In genomic region chr17:77377836-77378235, GRCh38 we compare ENCODE assay signal across 11 cellular contexts.
DNase-seq lines count a peak whose midpoint lies in the region; ATAC-seq, FAIRE-seq and TF ChIP-seq lines count a peak whose summit lies in the region.
"Had no signal": no experiment of that assay in that cellular context is flagged by ENCODE, and none has a peak within 500 bp of the region (broad histone marks: within the 10 kb centered on the region; RNA-seq: fewer than 3 reads in every experiment).

No MANE protein-coding gene starts in this region.

- H3K36me3 Mint-ChIP-seq in GM23338 (ENCODE audit: low read depth), result no peaks in the 10 kb centered on the region
- peaks cover 26% of the 10 kb centered on the region for H3K36me3 Mint-ChIP-seq in effector memory CD8-positive, alpha-beta T cell (ENCODE audit: insufficient read depth)

- no peaks in the 10 kb centered on the region for H3K36me3 ChIP-seq in BE2C
- H3K36me3 ChIP-seq in GM23338 (ENCODE audit: insufficient read depth), result no peaks in the 10 kb centered on the region
- H3K36me3 ChIP-seq in osteoblast (ENCODE audit: insufficient read depth, low read length), result no peaks in the 10 kb centered on the region

- H3K9me3 ChIP-seq in BE2C (no peaks in the 10 kb centered on the region), osteoblast (ENCODE audit: low read depth, low read length) (no peaks in the 10 kb centered on the region)

- peaks cover 63% of the 10 kb centered on the region for H3K4me1 ChIP-seq in BE2C
- peaks cover 60% of the 10 kb centered on the region for H3K4me1 ChIP-seq in GM23338 (ENCODE audit: insufficient read depth)
- H3K4me1 ChIP-seq in osteoblast (ENCODE audit: insufficient read depth, low read length), result peaks cover 56% of the 10 kb centered on the region

- peak overlapping the region; percentile 65; the same call in 1 of the 2 replicates for H3K27ac Mint-ChIP-seq in GM23338
- H3K27ac Mint-ChIP-seq in effector memory CD8-positive, alpha-beta T cell, result peak overlapping the region; percentile 54 to 74

- no peak for TF ChIP-seq CTCF in BE2C (IDR thresholded peaks at IDR 0.05; ENCODE audit: low read depth, low read length)
- TF ChIP-seq CTCF in GM23338 (conservative IDR thresholded peaks at IDR 0.05; ENCODE audit: low read depth in 2 of 2), result no peak
- no peak for TF ChIP-seq CTCF in osteoblast (IDR thresholded peaks at IDR 0.05; ENCODE audit: extremely low read depth, low read depth, low read length)

- H2AFZ ChIP-seq in GM23338 (no peak overlapping the region), osteoblast (ENCODE audit: low read length) (no peak overlapping the region)

- no peak for FAIRE-seq in H54 (lab: Jason Lieb, UNC)

- H3K4me3 ChIP-seq in BE2C (ENCODE audit: low read depth, low read length), result peak overlapping the region; percentile 97
- H3K4me3 ChIP-seq in GM23338, result no peak overlapping the region
- no peak overlapping the region for H3K4me3 ChIP-seq in osteoblast (ENCODE audit: insufficient read depth, low read length)

- H3K27ac ChIP-seq in GM23338 (ENCODE audit: low read depth) (peak overlapping the region; percentile 66; the same call in 1 of the 2 replicates), osteoblast (ENCODE audit: low read depth, low read length) (peak overlapping the region; percentile 92)

- DNase-seq in BE2C (no peak), GM23338 (ENCODE audit: low spot score) (no peak), osteoblast (ENCODE audit: insufficient read length, low spot score, missing footprints) (peak; percentile 62), AML-193 (lab: John Stamatoyannopoulos, UW) (no peak), ecto neural progenitor cell (ENCODE audit: low spot score) (no peak), superior temporal gyrus (ENCODE audit: extremely low spot score) (no peak), H54 (ENCODE audit: insufficient read length, low spot score) (no peak)
- no peak for DNase-seq in effector memory CD8-positive, alpha-beta T cell
- DNase-seq: activated CD4-positive, alpha-beta T cell treated with anti-CD3 and anti-CD28 coated beads, Interleukin-2, amount 50 U/mL, for 4 hours; effector memory CD4-positive, alpha-beta T cell; MV-4-11 had no signal

- TF ChIP-seq POLR2A in H54 (IDR thresholded peaks at IDR 0.05; ENCODE audit: low read depth, low read length), result no peak

- H3K9me2 ChIP-seq in GM23338 (ENCODE audit: insufficient read depth), result no peaks in the 10 kb centered on the region

- H3K4me1 Mint-ChIP-seq in GM23338, result peaks cover 82% of the 10 kb centered on the region
- H3K4me1 Mint-ChIP-seq in effector memory CD8-positive, alpha-beta T cell (ENCODE audit: low read depth in 2 of 2), result peaks cover 63 to 74% of the 10 kb centered on the region in 2 donors

- ATAC-seq in GM23338, result no peak
- ATAC-seq in effector memory CD8-positive, alpha-beta T cell (replicated peaks), result no peak

- peaks cover 35% of the 10 kb centered on the region for H3K27me3 Mint-ChIP-seq in GM23338 (ENCODE audit: insufficient read depth, low read depth, poor library complexity)
- H3K27me3 Mint-ChIP-seq in effector memory CD8-positive, alpha-beta T cell, result no peaks in the 10 kb centered on the region

- H3F3A ChIP-seq in GM23338 (replicated peaks; ENCODE audit: low read depth), result no peaks in the 10 kb centered on the region

- H4K20me1 ChIP-seq in GM23338 (replicated peaks; ENCODE audit: insufficient read depth) (peaks cover 36% of the 10 kb centered on the region), osteoblast (ENCODE audit: insufficient read depth, low read length) (peaks cover 85% of the 10 kb centered on the region)

- H3K9me3 Mint-ChIP-seq in GM23338, result no peaks in the 10 kb centered on the region
- no peaks in the 10 kb centered on the region for H3K9me3 Mint-ChIP-seq in effector memory CD8-positive, alpha-beta T cell

- H3K27me3 ChIP-seq in BE2C (no peaks in the 10 kb centered on the region), GM23338 (ENCODE audit: insufficient read depth) (no peaks in the 10 kb centered on the region), osteoblast (ENCODE audit: insufficient read depth, low read length) (no peaks in the 10 kb centered on the region)

- H3K4me3 Mint-ChIP-seq in GM23338, result no peak overlapping the region
- H3K4me3 Mint-ChIP-seq in effector memory CD8-positive, alpha-beta T cell, result peak overlapping the region; percentile 89 to 95

- H3K4me2 ChIP-seq in GM23338, result no peak overlapping the region
- no peak overlapping the region for H3K4me2 ChIP-seq in osteoblast (ENCODE audit: insufficient read depth, low read length)

- H3K79me2 ChIP-seq in GM23338 (replicated peaks; ENCODE audit: insufficient read depth) (peaks cover 90% of the 10 kb centered on the region), osteoblast (ENCODE audit: insufficient read depth, low read length) (peaks cover 98% of the 10 kb centered on the region)

TF ChIP-seq in GM23338, 12 proteins besides CTCF, POLR2A, EP300 and RAD21:
- no peak for TF ChIP-seq CREB1 (CRISPR knock-in tag; IDR thresholded peaks at IDR 0.05; ENCODE audit: low read depth)
- no peak for TF ChIP-seq JUNB (IDR thresholded peaks at IDR 0.05; ENCODE audit: unreplicated experiment)
- TF ChIP-seq ZNF114 (CRISPR knock-in tag; IDR thresholded peaks at IDR 0.05), result no peak
- TF ChIP-seq, protein P1, sequence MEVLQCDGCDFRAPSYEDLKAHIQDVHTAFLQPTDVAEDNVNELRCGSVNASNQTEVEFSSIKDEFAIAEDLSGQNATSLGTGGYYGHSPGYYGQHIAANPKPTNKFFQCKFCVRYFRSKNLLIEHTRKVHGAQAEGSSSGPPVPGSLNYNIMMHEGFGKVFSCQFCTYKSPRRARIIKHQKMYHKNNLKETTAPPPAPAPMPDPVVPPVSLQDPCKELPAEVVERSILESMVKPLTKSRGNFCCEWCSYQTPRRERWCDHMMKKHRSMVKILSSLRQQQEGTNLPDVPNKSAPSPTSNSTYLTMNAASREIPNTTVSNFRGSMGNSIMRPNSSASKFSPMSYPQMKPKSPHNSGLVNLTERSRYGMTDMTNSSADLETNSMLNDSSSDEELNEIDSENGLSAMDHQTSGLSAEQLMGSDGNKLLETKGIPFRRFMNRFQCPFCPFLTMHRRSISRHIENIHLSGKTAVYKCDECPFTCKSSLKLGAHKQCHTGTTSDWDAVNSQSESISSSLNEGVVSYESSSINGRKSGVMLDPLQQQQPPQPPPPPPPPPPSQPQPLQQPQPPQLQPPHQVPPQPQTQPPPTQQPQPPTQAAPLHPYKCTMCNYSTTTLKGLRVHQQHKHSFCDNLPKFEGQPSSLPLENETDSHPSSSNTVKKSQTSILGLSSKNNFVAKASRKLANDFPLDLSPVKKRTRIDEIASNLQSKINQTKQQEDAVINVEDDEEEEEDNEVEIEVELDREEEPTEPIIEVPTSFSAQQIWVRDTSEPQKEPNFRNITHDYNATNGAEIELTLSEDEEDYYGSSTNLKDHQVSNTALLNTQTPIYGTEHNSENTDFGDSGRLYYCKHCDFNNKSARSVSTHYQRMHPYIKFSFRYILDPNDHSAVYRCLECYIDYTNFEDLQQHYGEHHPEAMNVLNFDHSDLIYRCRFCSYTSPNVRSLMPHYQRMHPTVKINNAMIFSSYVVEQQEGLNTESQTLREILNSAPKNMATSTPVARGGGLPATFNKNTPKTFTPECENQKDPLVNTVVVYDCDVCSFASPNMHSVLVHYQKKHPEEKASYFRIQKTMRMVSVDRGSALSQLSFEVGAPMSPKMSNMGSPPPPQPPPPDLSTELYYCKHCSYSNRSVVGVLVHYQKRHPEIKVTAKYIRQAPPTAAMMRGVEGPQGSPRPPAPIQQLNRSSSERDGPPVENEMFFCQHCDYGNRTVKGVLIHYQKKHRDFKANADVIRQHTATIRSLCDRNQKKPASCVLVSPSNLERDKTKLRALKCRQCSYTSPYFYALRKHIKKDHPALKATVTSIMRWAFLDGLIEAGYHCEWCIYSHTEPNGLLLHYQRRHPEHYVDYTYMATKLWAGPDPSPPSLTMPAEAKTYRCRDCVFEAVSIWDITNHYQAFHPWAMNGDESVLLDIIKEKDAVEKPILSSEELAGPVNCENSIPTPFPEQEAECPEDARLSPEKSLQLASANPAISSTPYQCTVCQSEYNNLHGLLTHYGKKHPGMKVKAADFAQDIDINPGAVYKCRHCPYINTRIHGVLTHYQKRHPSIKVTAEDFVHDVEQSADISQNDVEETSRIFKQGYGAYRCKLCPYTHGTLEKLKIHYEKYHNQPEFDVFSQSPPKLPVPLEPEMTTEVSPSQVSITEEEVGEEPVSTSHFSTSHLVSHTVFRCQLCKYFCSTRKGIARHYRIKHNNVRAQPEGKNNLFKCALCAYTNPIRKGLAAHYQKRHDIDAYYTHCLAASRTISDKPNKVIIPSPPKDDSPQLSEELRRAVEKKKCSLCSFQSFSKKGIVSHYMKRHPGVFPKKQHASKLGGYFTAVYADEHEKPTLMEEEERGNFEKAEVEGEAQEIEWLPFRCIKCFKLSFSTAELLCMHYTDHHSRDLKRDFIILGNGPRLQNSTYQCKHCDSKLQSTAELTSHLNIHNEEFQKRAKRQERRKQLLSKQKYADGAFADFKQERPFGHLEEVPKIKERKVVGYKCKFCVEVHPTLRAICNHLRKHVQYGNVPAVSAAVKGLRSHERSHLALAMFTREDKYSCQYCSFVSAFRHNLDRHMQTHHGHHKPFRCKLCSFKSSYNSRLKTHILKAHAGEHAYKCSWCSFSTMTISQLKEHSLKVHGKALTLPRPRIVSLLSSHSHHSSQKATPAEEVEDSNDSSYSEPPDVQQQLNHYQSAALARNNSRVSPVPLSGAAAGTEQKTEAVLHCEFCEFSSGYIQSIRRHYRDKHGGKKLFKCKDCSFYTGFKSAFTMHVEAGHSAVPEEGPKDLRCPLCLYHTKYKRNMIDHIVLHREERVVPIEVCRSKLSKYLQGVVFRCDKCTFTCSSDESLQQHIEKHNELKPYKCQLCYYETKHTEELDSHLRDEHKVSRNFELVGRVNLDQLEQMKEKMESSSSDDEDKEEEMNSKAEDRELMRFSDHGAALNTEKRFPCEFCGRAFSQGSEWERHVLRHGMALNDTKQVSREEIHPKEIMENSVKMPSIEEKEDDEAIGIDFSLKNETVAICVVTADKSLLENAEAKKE (CRISPR knock-in tag; IDR thresholded peaks at IDR 0.05), result no peak
- TF ChIP-seq ETS1 (IDR thresholded peaks at IDR 0.05), result no peak
- TF ChIP-seq ZNF331 (CRISPR knock-in tag; IDR thresholded peaks at IDR 0.05; ENCODE audit: low read depth), result no peak
- no peak for TF ChIP-seq STAT1 (IDR thresholded peaks at IDR 0.05; ENCODE audit: unreplicated experiment)
- TF ChIP-seq EZH2phosphoT487 (IDR thresholded peaks at IDR 0.05; ENCODE audit: unreplicated experiment), result no peak
